ENCODE assay signal across 22 cellular contexts in genomic region chr2:128568106-128568505, GRCh38.
A peak's percentile ranks its signal among the peaks of the same experiment; 100 is the strongest.
DNase-seq lines count a peak whose midpoint lies in the region; ATAC-seq, FAIRE-seq and TF ChIP-seq lines count a peak whose summit lies in the region.
"Had no signal": no experiment of that assay in that cellular context is flagged by ENCODE, and none has a peak within 500 bp of the region (broad histone marks: within the 10 kb centered on the region; RNA-seq: fewer than 3 reads in every experiment).

No MANE protein-coding gene starts in this region.

- H3K27me3 ChIP-seq in H7 (ENCODE audit: control insufficient read depth, insufficient read depth, low read length): no peaks in the 10 kb centered on the region
- H3K27me3 ChIP-seq in H1 (replicated peaks in 1 of 4; ENCODE audit: control insufficient read depth in 3 of 4, extremely low read depth in 1 of 4, insufficient read depth in 3 of 4, low read length in 3 of 4): no peaks in the 10 kb centered on the region
- H3K27me3 ChIP-seq: BLaER1 had no signal

- DNase-seq in H7: peak; percentile 85
- peak; percentile 49 to 64 for DNase-seq in H1 (ENCODE audit: low read depth in 1 of 2, low spot score in 2 of 2)
- DNase-seq in iPS-NIHi7 (ENCODE audit: extremely low spot score): peak; percentile 82
- peak; percentile 34 for DNase-seq in osteocyte (ENCODE audit: extremely low spot score, unreplicated experiment)
- no peak for DNase-seq in cerebellar nuclear complex (lab: John Stamatoyannopoulos, UW)
- DNase-seq: CD4-positive, alpha-beta memory T cell; DMS153; GF-D8; GM23248; MV-4-11; NCI-H1694 treated with DMSO at 0.1 percent for 48 hours; NCI-H2107; NCI-H2227 treated with DMSO at 0.1 percent for 48 hours; NCI-H524 treated with DMSO at 0.1 percent for 48 hours; PC-3; RPMI8226; SHP77 treated with DMSO at 0.1 percent for 48 hours had no signal

- H3K9me3 ChIP-seq in H1 (ENCODE audit: insufficient read depth in 2 of 2, low read depth in 1 of 2, low read length in 1 of 2): no peaks in the 10 kb centered on the region
- H3K9me3 ChIP-seq: A549, BLaER1 had no signal

- no peaks in the 10 kb centered on the region for H3K9me3 Mint-ChIP-seq in osteocyte (ENCODE audit: unreplicated experiment)
- no peaks in the 10 kb centered on the region for H3K9me3 Mint-ChIP-seq in stimulated activated memory B cell treated with anti-CD40 and anti-IgM and Interleukin-4, amounts not matched to agents 10 μg/mL and 1 μg/mL and 100 μg/mL, for 72 hours
- H3K9me3 Mint-ChIP-seq: CD4-positive, alpha-beta memory T cell had no signal

- H3K4ac ChIP-seq in H1 (replicated peaks; ENCODE audit: insufficient read length, low read depth, low read length): no peak overlapping the region

- no peaks in the 10 kb centered on the region for H4K20me1 ChIP-seq in H1 (replicated peaks in 1 of 2; ENCODE audit: control insufficient read depth in 1 of 2, insufficient read depth in 2 of 2, low read length in 2 of 2)
- H4K20me1 ChIP-seq: BLaER1 had no signal

- H3K9ac ChIP-seq in H1 (replicated peaks in 1 of 4; ENCODE audit: extremely low read depth in 1 of 4, low read depth in 3 of 4, low read length in 3 of 4): no peak overlapping the region
- H3K9ac ChIP-seq: BLaER1, GM23248, KMS-11 had no signal

- H3K23me2 ChIP-seq in H1 (ENCODE audit: low read depth, low read length): no peaks in the 10 kb centered on the region

- no peak overlapping the region for H3K4me2 ChIP-seq in H1 (ENCODE audit: insufficient read depth in 1 of 2, low read depth in 2 of 2, low read length in 2 of 2)
- H3K4me2 ChIP-seq: A549, BLaER1, KMS-11 had no signal

- no peak overlapping the region for H2AFZ ChIP-seq in H1 (ENCODE audit: low read length)
- H2AFZ ChIP-seq: GM23248 had no signal

- no peak overlapping the region for H2BK15ac ChIP-seq in H1 (ENCODE audit: low read length)

- H3K27ac Mint-ChIP-seq in osteocyte (ENCODE audit: unreplicated experiment): no peak overlapping the region
- H3K27ac Mint-ChIP-seq in stimulated activated memory B cell treated with anti-CD40 and anti-IgM and Interleukin-4, amounts not matched to agents 10 μg/mL and 1 μg/mL and 100 μg/mL, for 72 hours: no peak overlapping the region

- no peak overlapping the region for H3K27ac ChIP-seq in H1 (ENCODE audit: low read depth, low read length)
- H3K27ac ChIP-seq: A549, BLaER1, GM23248, KMS-11 had no signal

- H3K79me1 ChIP-seq in H1 (ENCODE audit: low read depth, low read length): no peaks in the 10 kb centered on the region

- no peak overlapping the region for H4K8ac ChIP-seq in H1 (ENCODE audit: extremely low read depth, insufficient read depth, low read length)

- FAIRE-seq in H1 (lab: Jason Lieb, UNC): peak; percentile 92
- FAIRE-seq: A549 had no signal

- no peak overlapping the region for H3K56ac ChIP-seq in H1 (replicated peaks; ENCODE audit: insufficient read length, low read depth, low read length)

- TF ChIP-seq RAD21 in H1 (IDR thresholded peaks at IDR 0.05 in 1 of 2, conservative IDR thresholded peaks at IDR 0.05 in 1 of 2; ENCODE audit: low read depth in 2 of 2, low read length in 2 of 2): peak in 1 of 2 experiments; percentile 19; a peak in 1 of 4 replicates

- no peak overlapping the region for H2BK20ac ChIP-seq in H1 (ENCODE audit: low read length)

- H3K4me3 ChIP-seq in H7 (ENCODE audit: insufficient read depth, low read depth, low read length): no peak overlapping the region
- no peak overlapping the region for H3K4me3 ChIP-seq in H1 (ENCODE audit: extremely low read depth in 1 of 4, insufficient read depth in 2 of 4, low read depth in 3 of 4, low read length in 4 of 4)
- H3K4me3 ChIP-seq: A549, BLaER1, GM23248 had no signal

- peaks cover 12% of the 10 kb centered on the region for H3K27me3 Mint-ChIP-seq in osteocyte (ENCODE audit: unreplicated experiment)
- H3K27me3 Mint-ChIP-seq in stimulated activated memory B cell treated with anti-CD40 and anti-IgM and Interleukin-4, amounts not matched to agents 10 μg/mL and 1 μg/mL and 100 μg/mL, for 72 hours: peaks cover 4% of the 10 kb centered on the region

- no peak overlapping the region for H3K14ac ChIP-seq in H1 (ENCODE audit: insufficient read length)

- H3K4me1 Mint-ChIP-seq in osteocyte (ENCODE audit: unreplicated experiment): no peaks in the 10 kb centered on the region
- H3K4me1 Mint-ChIP-seq in stimulated activated memory B cell treated with anti-CD40 and anti-IgM and Interleukin-4, amounts not matched to agents 10 μg/mL and 1 μg/mL and 100 μg/mL, for 72 hours: no peaks in the 10 kb centered on the region
- H3K4me1 Mint-ChIP-seq: CD4-positive, alpha-beta memory T cell had no signal

- POLR2A ChIA-PET in H1 (lab: Charles Lee; ENCODE audit: partially characterized antibody): interaction anchor here (1.0 kb wide), 1 partner anchor 77 kb away, joined by 4 read pairs; no protein-coding TSS in a partner anchor

- H3K36me3 ChIP-seq in H7 (replicated peaks; ENCODE audit: control insufficient read depth, insufficient read depth, low read length): no peaks in the 10 kb centered on the region
- no peaks in the 10 kb centered on the region for H3K36me3 ChIP-seq in H1 (ENCODE audit: control insufficient read depth in 2 of 4, insufficient read depth in 4 of 4, low read length in 3 of 4)
- H3K36me3 ChIP-seq: BLaER1 had no signal

- no peak overlapping the region for H3K18ac ChIP-seq in H1 (ENCODE audit: extremely low read depth, low read length)

- no peak overlapping the region for H4K91ac ChIP-seq in H1 (replicated peaks; ENCODE audit: insufficient read length, low read length)

- no peaks in the 10 kb centered on the region; a peak in 2 of 7 replicates for H3K4me1 ChIP-seq in H1 (replicated peaks in 1 of 4; ENCODE audit: control insufficient read depth in 3 of 4, insufficient read depth in 4 of 4, low read length in 3 of 4)
- H3K4me1 ChIP-seq: A549 had no signal

- WGBS in H1 (ENCODE audit: extremely low coverage in 1 of 2, insufficient coverage in 1 of 2, insufficient read length in 1 of 2, insufficient replicate concordance in 2 of 2, low coverage in 1 of 2, low lambda C conversion rate in 2 of 2, missing lambda C conversion rate in 1 of 2), 2 experiments: 37% methylated on average over 5 of the region's 5 CpGs; no CpG with 5 or more reads in 1 of the 2 experiments

- ATAC-seq in stimulated activated memory B cell treated with anti-CD40 and anti-IgM and Interleukin-4, amounts not matched to agents 10 μg/mL and 1 μg/mL and 100 μg/mL, for 72 hours: no peak
- ATAC-seq in HG02610 (IDR thresholded peaks at IDR 0.05; ENCODE audit: unreplicated experiment): no peak
- ATAC-seq: A549, PC-3 had no signal

- TF ChIP-seq CTCF in H1 (IDR thresholded peaks at IDR 0.05; ENCODE audit: control extremely low read depth in 1 of 3, insufficient read depth in 1 of 3, low read depth in 1 of 3, low read length in 3 of 3) (no peak), osteocyte (IDR thresholded peaks at IDR 0.05) (no peak)

- no peak overlapping the region for H2BK5ac ChIP-seq in H1 (ENCODE audit: low read depth, low read length)

- H3K23ac ChIP-seq in H1 (ENCODE audit: insufficient read length): no peak overlapping the region

- H4K5ac ChIP-seq in H1 (ENCODE audit: insufficient read length, low read depth, low read length): no peak overlapping the region

- no peak for TF ChIP-seq POLR2A in H1 (IDR thresholded peaks at IDR 0.05; ENCODE audit: control extremely low read depth in 1 of 2, low read depth in 2 of 2, low read length in 2 of 2)

- H3K36me3 Mint-ChIP-seq in osteocyte (ENCODE audit: unreplicated experiment): no peaks in the 10 kb centered on the region
- no peaks in the 10 kb centered on the region for H3K36me3 Mint-ChIP-seq in stimulated activated memory B cell treated with anti-CD40 and anti-IgM and Interleukin-4, amounts not matched to agents 10 μg/mL and 1 μg/mL and 100 μg/mL, for 72 hours
- H3K36me3 Mint-ChIP-seq: CD4-positive, alpha-beta memory T cell had no signal

- TF ChIP-seq EP300 in H1 (IDR thresholded peaks at IDR 0.05; ENCODE audit: borderline replicate concordance in 1 of 2, low read depth in 2 of 2, low read length in 2 of 2): no peak

- H3K79me2 ChIP-seq in H1 (ENCODE audit: control insufficient read depth in 1 of 2, insufficient read depth in 2 of 2, low read length in 2 of 2): no peaks in the 10 kb centered on the region

- H2BK12ac ChIP-seq in H1 (ENCODE audit: low read depth, low read length): no peak overlapping the region

- no peak overlapping the region for H3K4me3 Mint-ChIP-seq in osteocyte (ENCODE audit: unreplicated experiment)
- H3K4me3 Mint-ChIP-seq in stimulated activated memory B cell treated with anti-CD40 and anti-IgM and Interleukin-4, amounts not matched to agents 10 μg/mL and 1 μg/mL and 100 μg/mL, for 72 hours: no peak overlapping the region
- H3K4me3 Mint-ChIP-seq: CD4-positive, alpha-beta memory T cell had no signal

- no peak overlapping the region for H2AK5ac ChIP-seq in H1 (ENCODE audit: low read depth, low read length)

- H2BK120ac ChIP-seq in H1 (replicated peaks; ENCODE audit: low read depth, low read length): no peak overlapping the region

- CTCF ChIA-PET in H1 (lab: Charles Lee; ENCODE audit: partially characterized antibody): interaction anchor here (1.3 kb wide), 1 partner anchor 14 kb away, joined by 4 read pairs; no protein-coding TSS in a partner anchor

TF ChIP-seq in H1, 55 proteins besides CTCF, POLR2A, EP300 and RAD21:
- TF ChIP-seq TAF7 (optimal IDR thresholded peaks at IDR 0.05; ENCODE audit: borderline replicate concordance, low read depth, low read length): no peak
- peak; percentile 81 for TF ChIP-seq USF2 (IDR thresholded peaks at IDR 0.05; ENCODE audit: low read length)
- TF ChIP-seq TEAD4 (IDR thresholded peaks at IDR 0.05; ENCODE audit: low read depth, low read length): peak; percentile 79; the same call in 1 of the 2 replicates
- TF ChIP-seq ASH2L (IDR thresholded peaks at IDR 0.05; ENCODE audit: low read length): peak; percentile 21
- no peak for TF ChIP-seq BACH1 (IDR thresholded peaks at IDR 0.05; ENCODE audit: low read length)
- TF ChIP-seq YY1 (IDR thresholded peaks at IDR 0.05; ENCODE audit: low read depth, low read length): peak; percentile 66; the same call in 1 of the 2 replicates
- 0 out of 2 replicates have a peak, but pooled peaks have one; percentile 49 for TF ChIP-seq TCF12 (IDR thresholded peaks at IDR 0.05; ENCODE audit: low read depth, low read length)

Comparison
In these comparisons a context has a peak if more than half of its experiments do, and no peak if none do; other contexts are left out.
1. DNase-seq: peak in H7 (single experiment), H1 (2 of 2), iPS-NIHi7 (single experiment) and osteocyte (single experiment); none in cerebellar nuclear complex (0 of 2).